Comparison of ENCODE assay signal across 15 cellular contexts in genomic region chr9:77224750-77225312, GRCh38. TPM values are rescaled to one million over a fixed set of nuclear protein-coding genes. Genes with fewer than 3 reads are reported as not detected.
DNase-seq lines count a peak whose midpoint lies in the region; ATAC-seq, FAIRE-seq and TF ChIP-seq lines count a peak whose summit lies in the region.
"Had no signal": no experiment of that assay in that cellular context is flagged by ENCODE, and none has a peak within 500 bp of the region (broad histone marks: within the 10 kb centered on the region; RNA-seq: fewer than 3 reads in every experiment).

No MANE protein-coding gene starts in this region.

- H4K8ac ChIP-seq in mesenchymal stem cell (ENCODE audit: low read length), result no peak overlapping the region

- peak; percentile 47 for DNase-seq in GM04503 (ENCODE audit: low read depth)
- DNase-seq in Jurkat, Clone E6-1 (ENCODE audit: low read depth, low spot score), result peak; percentile 39
- peak; percentile 22 for DNase-seq in bronchial epithelial cell (ENCODE audit: low read depth)
- DNase-seq in mesenchymal stem cell, result peak; percentile 26
- no peak for DNase-seq in NCI-H526 treated with DMSO at 0.1 percent for 48 hours (lab: John Stamatoyannopoulos, UW)
- DNase-seq in RWPE1 (ENCODE audit: low spot score), result no peak
- DNase-seq: activated naive CD8-positive, alpha-beta T cell treated with anti-CD3 and anti-CD28 coated beads for 36 hours; activated T-cell treated with anti-CD3 and anti-CD28 coated beads, Interleukin-2, amount 50 U/mL, for 72 hours; NCI-H2029 treated with DMSO at 0.1 percent for 48 hours; NCI-H510A treated with DMSO at 0.1 percent for 48 hours had no signal

- no peak overlapping the region for H2AFZ ChIP-seq in mesenchymal stem cell (ENCODE audit: low read depth, low read length)

- no peak overlapping the region for H4K91ac ChIP-seq in mesenchymal stem cell (ENCODE audit: low read length)

- no peak overlapping the region for H3K4me2 ChIP-seq in mesenchymal stem cell (ENCODE audit: low read length, poor library complexity, severe bottlenecking)
- H3K4me2 ChIP-seq: BLaER1 had no signal

- no peak overlapping the region for H3K18ac ChIP-seq in mesenchymal stem cell (ENCODE audit: low read depth in 1 of 2, low read length in 2 of 2)

- H2BK12ac ChIP-seq in mesenchymal stem cell (ENCODE audit: low read length in 2 of 2), result no peak overlapping the region

- 73% methylated on average over 3 of the region's 5 CpGs for WGBS in mesenchymal stem cell

- H3K14ac ChIP-seq in mesenchymal stem cell (ENCODE audit: low read length in 2 of 2), result no peak overlapping the region

- H3K4me3 ChIP-seq in Jurkat, Clone E6-1 (ENCODE audit: low read length), result no peak overlapping the region
- H3K4me3 ChIP-seq in bronchial epithelial cell (ENCODE audit: low read depth, low read length) (no peak overlapping the region), mesenchymal stem cell (ENCODE audit: insufficient read depth in 1 of 2, low read depth in 1 of 2, low read length in 2 of 2) (no peak overlapping the region)
- H3K4me3 ChIP-seq: BLaER1, cardiac muscle cell, GM12878 had no signal

- FAIRE-seq in bronchial epithelial cell (lab: Jason Lieb, UNC), result no peak
- FAIRE-seq: GM12878 had no signal

- no peaks in the 10 kb centered on the region for H3K9me3 ChIP-seq in mesenchymal stem cell (ENCODE audit: control insufficient read depth, low read length)

- POLR2A ChIA-PET in RWPE1 (lab: Yijun Ruan, JAX; ENCODE audit: low non-redundant PET), result no interaction called here

- H2BK120ac ChIP-seq in mesenchymal stem cell (ENCODE audit: low read depth, low read length), result no peak overlapping the region

- no peak for ATAC-seq in HG02981 (IDR thresholded peaks at IDR 0.05; ENCODE audit: unreplicated experiment)
- ATAC-seq: activated T-cell treated with anti-CD3 and anti-CD28 coated beads, Interleukin-2, amount 50 U/mL, for 72 hours; esophagus mucosa; GM12878 had no signal

- H3K36me3 ChIP-seq in bronchial epithelial cell (ENCODE audit: control insufficient read depth, insufficient read depth, low read length), result peaks cover 1% of the 10 kb centered on the region
- peaks cover 4 to 17% of the 10 kb centered on the region in 2 experiments for H3K36me3 ChIP-seq in mesenchymal stem cell (ENCODE audit: control insufficient read depth in 1 of 2, insufficient read depth in 2 of 2, low read depth in 1 of 2, low read length in 2 of 2)

- H3K79me1 ChIP-seq in mesenchymal stem cell (replicated peaks; ENCODE audit: low read length, poor library complexity, severe bottlenecking), result no peaks in the 10 kb centered on the region

- H3K27me3 ChIP-seq in bronchial epithelial cell (ENCODE audit: control insufficient read depth, insufficient read depth, low read length) (no peaks in the 10 kb centered on the region), mesenchymal stem cell (ENCODE audit: control insufficient read depth in 1 of 2, insufficient read depth in 1 of 2, low read length in 2 of 2) (no peaks in the 10 kb centered on the region)
- H3K27me3 ChIP-seq: BLaER1, cardiac muscle cell had no signal

- H3K4me1 ChIP-seq in mesenchymal stem cell (ENCODE audit: control insufficient read depth, insufficient read depth, low read depth, low read length), result no peaks in the 10 kb centered on the region
- H3K4me1 ChIP-seq: BLaER1 had no signal

- no peak overlapping the region for H2BK15ac ChIP-seq in mesenchymal stem cell (ENCODE audit: low read depth, poor library complexity, severe bottlenecking)

- CTCF ChIA-PET in RWPE1 (lab: Yijun Ruan, JAX), result interaction anchor here (0.6 kb wide), 1 partner anchor 76 kb away, joined by 4 read pairs; no protein-coding TSS in a partner anchor

- no peak overlapping the region for H3K23ac ChIP-seq in mesenchymal stem cell (ENCODE audit: low read length in 2 of 2)

- no peak overlapping the region for H2BK5ac ChIP-seq in mesenchymal stem cell (ENCODE audit: low read depth, low read length, poor library complexity, severe bottlenecking)

- TF ChIP-seq CTCF in bronchial epithelial cell (IDR thresholded peaks at IDR 0.05; ENCODE audit: insufficient read depth, low read length, severe bottlenecking), result no peak
- no peak for TF ChIP-seq CTCF in RWPE1 (conservative IDR thresholded peaks at IDR 0.05; ENCODE audit: low read depth)

- no peak overlapping the region for H3K9ac ChIP-seq in mesenchymal stem cell (ENCODE audit: low read length)
- H3K9ac ChIP-seq: BLaER1 had no signal

- H3K4ac ChIP-seq in mesenchymal stem cell (ENCODE audit: low read depth in 1 of 2, low read length in 2 of 2), result no peak overlapping the region

- H2AK5ac ChIP-seq in mesenchymal stem cell (ENCODE audit: low read length, severe bottlenecking), result no peak overlapping the region

- H3K27ac ChIP-seq in mesenchymal stem cell (ENCODE audit: low read length, poor library complexity, severe bottlenecking) (no peak overlapping the region), RWPE1 (no peak overlapping the region)
- H3K27ac ChIP-seq: BLaER1, cardiac muscle cell had no signal

RNA-seq across cellular contexts. Expression of gene VPS13A, which starts 47.5 kb away (rescaled TPM):
- 19.0 TPM for polyA plus RNA-seq in Jurkat, Clone E6-1 (2012; ENCODE audit: insufficient read depth, insufficient read length)
- total RNA-seq in bronchial epithelial cell, result 19.5 and 32.6 TPM in 2 replicates
- polyA plus RNA-seq in mesenchymal stem cell (2013, experiment 1 of 2), result 13.6 TPM
- 11.8 TPM for polyA plus RNA-seq in mesenchymal stem cell (2013, experiment 2 of 2)

Comparison
In these comparisons a context has a peak if more than half of its experiments do, and no peak if none do; other contexts are left out.
1. DNase-seq: peak in GM04503 (single experiment), Jurkat, Clone E6-1 (single experiment), bronchial epithelial cell (single experiment) and mesenchymal stem cell (single experiment); none in NCI-H526 treated with DMSO at 0.1 percent for 48 hours (single experiment) and RWPE1 (single experiment).